In genomic region chr4:67706682-67707081, GRCh38 we compare ENCODE assay signal across 5 cellular contexts. TPM values are rescaled to one million over a fixed set of nuclear protein-coding genes. Genes with fewer than 3 reads are reported as not detected.
"Had no signal": no experiment of that assay in that cellular context is flagged by ENCODE, and none has a peak within 500 bp of the region (broad histone marks: within the 10 kb centered on the region; RNA-seq: fewer than 3 reads in every experiment).

No MANE protein-coding gene starts in this region.

RNA-seq across cellular contexts. Expression of gene GNRHR, which starts 47.5 kb away (rescaled TPM):
- total RNA-seq: HepG2, HT-29, HT1080, IMR-90 had no signal
- polyA plus RNA-seq: HepG2, IgD-negative memory B cell, IMR-90 had no signal
